Comparison of ENCODE assay signal across 8 cellular contexts in the genomic region with DNA sequence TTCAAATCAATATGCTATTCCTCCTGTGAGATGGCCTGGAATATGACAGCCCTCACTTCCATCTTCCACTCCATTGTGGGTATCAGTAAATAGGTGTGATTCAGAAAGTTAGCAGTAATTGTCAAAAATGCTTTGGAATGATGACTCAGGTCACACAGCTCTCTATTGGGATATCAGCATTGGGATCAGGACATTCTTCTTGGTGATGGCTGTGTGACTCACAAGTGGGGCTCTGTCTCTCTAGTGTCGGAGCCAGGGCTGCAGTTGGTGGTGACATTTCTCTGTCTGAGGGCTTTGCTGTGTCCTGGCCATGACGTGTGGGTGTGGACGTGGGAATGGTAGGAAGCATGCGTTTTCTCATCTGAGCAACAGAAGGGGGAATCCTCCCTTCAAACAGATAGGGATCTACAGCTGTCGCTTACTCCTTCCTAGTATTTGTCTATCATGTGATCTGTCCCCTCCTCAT.
DNase-seq lines count a peak whose midpoint lies in the region; ATAC-seq and TF ChIP-seq lines count a peak whose summit lies in the region.
"Had no signal": no experiment of that assay in that cellular context is flagged by ENCODE, and none has a peak within 500 bp of the region (broad histone marks: within the 10 kb centered on the region; RNA-seq: fewer than 3 reads in every experiment).

No MANE protein-coding gene starts in this region.

- peaks cover 0 to 5% (median 0%) of the 10 kb centered on the region in 3 donors for H3K36me3 ChIP-seq in tibial artery

- peak; percentile 85 for DNase-seq in HK-2 (ENCODE audit: unreplicated experiment)
- DNase-seq in left ventricle myocardium superior: no peak
- DNase-seq in tibial artery: no peak
- no peak for DNase-seq in T-helper 2 cell
- DNase-seq: NCI-H187 had no signal

- TF ChIP-seq CTCF in WI38 (IDR thresholded peaks at IDR 0.05; ENCODE audit: low read depth, low read length) (no peak), tibial artery (IDR thresholded peaks at IDR 0.05) (no peak)

- no peaks in the 10 kb centered on the region for H3K27me3 ChIP-seq in tibial artery

- H3K4me3 ChIP-seq in WI38 (ENCODE audit: low read depth, low read length) (peak overlapping the region; percentile 14; the same call in 1 of the 2 replicates), tibial artery (no peak overlapping the region)

- H3K4me1 ChIP-seq in tibial artery: peaks cover 0 to 79% (median 52%) of the 10 kb centered on the region in 4 donors

- no peaks in the 10 kb centered on the region for H3K9me3 ChIP-seq in tibial artery

- peak overlapping the region; percentile 25 to 29 for H3K27ac ChIP-seq in tibial artery

- intact Hi-C loops in left ventricle myocardium superior (cut with micrococcal nuclease): loop anchor here (10.0 kb wide), 1 partner anchor 63 kb away; no protein-coding TSS in a partner anchor
- intact Hi-C loops in tibial artery (cut with DNase I; ENCODE audit: low total_unique reads): loop anchor here (10.0 kb wide), 1 partner anchor 63 kb away; no protein-coding TSS in a partner anchor

- ATAC-seq in left ventricle myocardium superior (peak; percentile 18), GM19035 (IDR thresholded peaks at IDR 0.05; ENCODE audit: unreplicated experiment) (no peak), HG02642 (IDR thresholded peaks at IDR 0.05; ENCODE audit: poor library complexity, unreplicated experiment) (no peak)
